35 cellular contexts compared by ENCODE assay signal in genomic region chr1:111289371-111289770, GRCh38. TPM values are rescaled to one million over a fixed set of nuclear protein-coding genes. Genes with fewer than 3 reads are reported as not detected.
"Had no signal": no experiment of that assay in that cellular context is flagged by ENCODE, and none has a peak within 500 bp of the region (broad histone marks: within the 10 kb centered on the region; RNA-seq: fewer than 3 reads in every experiment).

No MANE protein-coding gene starts in this region.

- H3K4me3 ChIP-seq: MG63 had no signal

- H3K4me2 ChIP-seq: KMS-11 had no signal

- H3K9ac ChIP-seq: KMS-11 had no signal

- H3K9me3 ChIP-seq: MG63 had no signal

- H3K36me3 ChIP-seq: MG63 had no signal

- DNase-seq: Karpas-422, Kasumi-1, MG63, MM.1S, MV-4-11, NCI-H1048, NCI-H1092, NCI-H1105, NCI-H1105 treated with DMSO at 0.1 percent for 48 hours, NCI-H1417, NCI-H1417 treated with DMSO at 0.1 percent for 48 hours, NCI-H1436, NCI-H1436 treated with DMSO at 0.1 percent for 48 hours, NCI-H146, NCI-H1694, NCI-H1694 treated with DMSO at 0.1 percent for 48 hours, NCI-H187, NCI-H187 treated with DMSO at 0.1 percent for 48 hours, NCI-H1930, NCI-H2029, NCI-H2029 treated with DMSO at 0.1 percent for 48 hours, NCI-H2081, NCI-H2081 treated with DMSO at 0.1 percent for 48 hours, NCI-H2107, NCI-H2171, NCI-H2171 treated with DMSO at 0.1 percent for 48 hours, NCI-H2227 treated with DMSO at 0.1 percent for 48 hours, NCI-H226, NCI-H446 treated with DMSO at 0.1 percent for 48 hours, NCI-H510A had no signal

- H3K27ac ChIP-seq: KMS-11 had no signal

RNA-seq across cellular contexts. Expression of gene CHIA, which starts 1.3 kb away (rescaled TPM):
- total RNA-seq: LHCN-M2, M059J, MCF 10A, NCI-H460 had no signal
